ENCODE assay signal across 26 cellular contexts in genomic region chr15:34203936-34204335, GRCh38.
"Had no signal": no experiment of that assay in that cellular context is flagged by ENCODE, and none has a peak within 500 bp of the region (broad histone marks: within the 10 kb centered on the region; RNA-seq: fewer than 3 reads in every experiment).

No MANE protein-coding gene starts in this region.

- H3K4me1 ChIP-seq: SJSA1 had no signal

- H3K27ac Mint-ChIP-seq: IgD-negative memory B cell had no signal

- H3K4me3 Mint-ChIP-seq: IgD-negative memory B cell had no signal

- H3K27me3 ChIP-seq: MG63, SJSA1 had no signal

- H3K4me3 ChIP-seq: MG63, SJSA1, SK-N-MC had no signal

- H3K27ac ChIP-seq: HL-60, SJSA1, SK-N-MC had no signal

- DNase-seq: KBM-7, MG63, NCI-H1092, NCI-H1105 treated with DMSO at 0.1 percent for 48 hours, NCI-H1417 treated with DMSO at 0.1 percent for 48 hours, NCI-H146, NCI-H1694 treated with DMSO at 0.1 percent for 48 hours, NCI-H1930, NCI-H2081, NCI-H2107, NCI-H2171, NCI-H226, NCI-H446, NCI-H510A, NCI-H524 treated with DMSO at 0.1 percent for 48 hours, NCI-H69, NCI-H774, Right ventricle myocardium superior, RPMI8226, SIG-M5 had no signal

- FAIRE-seq: HTR-8/SVneo, RCC 7860 had no signal

- H3K9me3 ChIP-seq: MG63, SJSA1 had no signal

- H3K9me3 Mint-ChIP-seq: IgD-negative memory B cell had no signal

- H3K27me3 Mint-ChIP-seq: IgD-negative memory B cell had no signal
